1 cellular context compared by ENCODE assay signal in the genomic region with DNA sequence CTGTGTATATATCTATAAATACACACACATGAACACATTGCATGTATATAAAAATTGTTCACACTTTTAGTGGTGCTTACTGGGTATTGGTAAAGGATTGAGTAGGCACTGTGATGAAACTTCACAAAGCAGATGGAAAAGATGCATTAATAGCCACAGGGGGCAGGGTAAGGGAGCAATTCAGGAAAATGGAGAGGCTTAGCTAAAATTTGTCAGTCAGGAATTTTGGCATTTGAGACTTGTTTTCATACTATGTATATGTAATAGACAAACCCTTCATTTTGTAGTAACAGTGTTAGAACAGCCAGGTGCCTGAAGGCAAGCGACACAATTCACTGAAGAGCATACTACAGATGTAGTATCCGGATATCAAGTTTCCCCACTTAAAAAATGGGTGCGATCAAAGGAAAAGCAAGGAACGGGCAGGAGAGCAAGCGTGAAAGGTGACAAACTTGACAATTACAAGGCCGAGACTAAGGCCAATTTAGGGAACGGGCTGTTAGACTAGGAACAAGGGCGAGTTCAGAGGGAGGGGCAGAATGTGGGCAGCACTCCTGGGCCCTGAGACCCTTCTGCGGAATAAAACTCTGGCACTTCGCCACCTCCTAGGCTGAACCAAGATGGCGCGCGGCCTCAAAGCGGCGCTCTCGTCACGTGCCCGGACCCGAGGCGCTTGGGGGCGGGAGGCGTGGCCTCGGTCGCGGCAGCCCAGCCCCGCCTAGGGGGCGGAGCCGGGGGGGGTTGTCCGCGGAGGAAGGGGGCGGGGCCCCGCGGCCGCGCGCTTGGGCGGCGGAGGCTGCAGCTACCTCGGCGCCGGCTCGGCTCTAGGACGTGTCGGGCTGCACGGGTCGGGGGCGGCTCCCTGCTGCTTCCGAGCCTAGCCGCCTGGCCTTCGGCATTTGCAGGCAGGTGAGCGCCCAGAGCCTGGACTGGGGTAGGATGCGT.
TF ChIP-seq lines count a peak whose summit lies in the region.

A gene (plus strand): TSS at position 771 of the 945 bp plus-strand sequence. CDS start 12,518 bp downstream, outside the sequence.

TF ChIP-seq in K562, 482 proteins besides CTCF, POLR2A, EP300 and RAD21 (continued from another document and continues in another):
- TF ChIP-seq, protein P1, sequence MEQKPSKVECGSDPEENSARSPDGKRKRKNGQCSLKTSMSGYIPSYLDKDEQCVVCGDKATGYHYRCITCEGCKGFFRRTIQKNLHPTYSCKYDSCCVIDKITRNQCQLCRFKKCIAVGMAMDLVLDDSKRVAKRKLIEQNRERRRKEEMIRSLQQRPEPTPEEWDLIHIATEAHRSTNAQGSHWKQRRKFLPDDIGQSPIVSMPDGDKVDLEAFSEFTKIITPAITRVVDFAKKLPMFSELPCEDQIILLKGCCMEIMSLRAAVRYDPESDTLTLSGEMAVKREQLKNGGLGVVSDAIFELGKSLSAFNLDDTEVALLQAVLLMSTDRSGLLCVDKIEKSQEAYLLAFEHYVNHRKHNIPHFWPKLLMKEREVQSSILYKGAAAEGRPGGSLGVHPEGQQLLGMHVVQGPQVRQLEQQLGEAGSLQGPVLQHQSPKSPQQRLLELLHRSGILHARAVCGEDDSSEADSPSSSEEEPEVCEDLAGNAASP (IDR thresholded peaks at IDR 0.05) = no peak
- TF ChIP-seq ZNF239 (CRISPR knock-in tag; IDR thresholded peaks at IDR 0.05) (peak; percentile 73), ZC3H8 (IDR thresholded peaks at IDR 0.05) (no peak; the same call in 1 of the 2 replicates), KLF1 (tag; IDR thresholded peaks at IDR 0.05) (peak; percentile 81), ZNF354B (CRISPR knock-in tag; IDR thresholded peaks at IDR 0.05) (0 out of 2 replicates have a peak, but pooled peaks have one; percentile 54), SP2 (IDR thresholded peaks at IDR 0.05; ENCODE audit: extremely low read depth, low read depth, low read length, poor library complexity, severe bottlenecking) (no peak), MTA1 (IDR thresholded peaks at IDR 0.05; ENCODE audit: borderline replicate concordance) (0 out of 2 replicates have a peak, but pooled peaks have one; percentile 57), ZNF121 (CRISPR knock-in tag; conservative IDR thresholded peaks at IDR 0.05) (no peak), POLR2AphosphoS5 (IDR thresholded peaks at IDR 0.05; ENCODE audit: control insufficient read depth, insufficient read depth, low read depth, low read length) (peak; percentile 31; the same call in 1 of the 2 replicates), RBM34 (IDR thresholded peaks at IDR 0.05; ENCODE audit: borderline replicate concordance, insufficient read depth, low read length) (no peak), PCBP1 (IDR thresholded peaks at IDR 0.05; ENCODE audit: low read depth, low read length, poor library complexity, severe bottlenecking) (no peak), PHB2 (IDR thresholded peaks at IDR 0.05; ENCODE audit: low read depth) (no peak; the same call in 1 of the 2 replicates), ELF1 (tag; IDR thresholded peaks at IDR 0.05) (no peak), NFE2 (IDR thresholded peaks at IDR 0.05; ENCODE audit: low read depth) (no peak), RBFOX2 (IDR thresholded peaks at IDR 0.05; ENCODE audit: low read depth, low read length) (peak; percentile 78), SIX5 (IDR thresholded peaks at IDR 0.05; ENCODE audit: borderline replicate concordance in 1 of 2, insufficient read depth in 1 of 2, low read depth in 1 of 2, low read length in 2 of 2) (no peak), XRCC4 (IDR thresholded peaks at IDR 0.05; ENCODE audit: extremely low read depth, insufficient read depth, insufficient read length) (no peak), HDAC6 (IDR thresholded peaks at IDR 0.05; ENCODE audit: low read depth, low read length) (no peak), THRAP3 (IDR thresholded peaks at IDR 0.05; ENCODE audit: borderline replicate concordance) (peak; percentile 96), ZNF143 (CRISPR knock-in tag; IDR thresholded peaks at IDR 0.05) (peak; percentile 59; the same call in 1 of the 2 replicates), NBN (IDR thresholded peaks at IDR 0.05; ENCODE audit: low read depth) (peak; percentile 81), U2AF2 (optimal IDR thresholded peaks at IDR 0.05; ENCODE audit: low read depth, low read length) (no peak)
- TF ChIP-seq, protein P2, sequence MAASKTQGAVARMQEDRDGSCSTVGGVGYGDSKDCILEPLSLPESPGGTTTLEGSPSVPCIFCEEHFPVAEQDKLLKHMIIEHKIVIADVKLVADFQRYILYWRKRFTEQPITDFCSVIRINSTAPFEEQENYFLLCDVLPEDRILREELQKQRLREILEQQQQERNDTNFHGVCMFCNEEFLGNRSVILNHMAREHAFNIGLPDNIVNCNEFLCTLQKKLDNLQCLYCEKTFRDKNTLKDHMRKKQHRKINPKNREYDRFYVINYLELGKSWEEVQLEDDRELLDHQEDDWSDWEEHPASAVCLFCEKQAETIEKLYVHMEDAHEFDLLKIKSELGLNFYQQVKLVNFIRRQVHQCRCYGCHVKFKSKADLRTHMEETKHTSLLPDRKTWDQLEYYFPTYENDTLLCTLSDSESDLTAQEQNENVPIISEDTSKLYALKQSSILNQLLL (CRISPR knock-in tag; IDR thresholded peaks at IDR 0.05; ENCODE audit: borderline replicate concordance) = no peak
- TF ChIP-seq, protein P3, sequence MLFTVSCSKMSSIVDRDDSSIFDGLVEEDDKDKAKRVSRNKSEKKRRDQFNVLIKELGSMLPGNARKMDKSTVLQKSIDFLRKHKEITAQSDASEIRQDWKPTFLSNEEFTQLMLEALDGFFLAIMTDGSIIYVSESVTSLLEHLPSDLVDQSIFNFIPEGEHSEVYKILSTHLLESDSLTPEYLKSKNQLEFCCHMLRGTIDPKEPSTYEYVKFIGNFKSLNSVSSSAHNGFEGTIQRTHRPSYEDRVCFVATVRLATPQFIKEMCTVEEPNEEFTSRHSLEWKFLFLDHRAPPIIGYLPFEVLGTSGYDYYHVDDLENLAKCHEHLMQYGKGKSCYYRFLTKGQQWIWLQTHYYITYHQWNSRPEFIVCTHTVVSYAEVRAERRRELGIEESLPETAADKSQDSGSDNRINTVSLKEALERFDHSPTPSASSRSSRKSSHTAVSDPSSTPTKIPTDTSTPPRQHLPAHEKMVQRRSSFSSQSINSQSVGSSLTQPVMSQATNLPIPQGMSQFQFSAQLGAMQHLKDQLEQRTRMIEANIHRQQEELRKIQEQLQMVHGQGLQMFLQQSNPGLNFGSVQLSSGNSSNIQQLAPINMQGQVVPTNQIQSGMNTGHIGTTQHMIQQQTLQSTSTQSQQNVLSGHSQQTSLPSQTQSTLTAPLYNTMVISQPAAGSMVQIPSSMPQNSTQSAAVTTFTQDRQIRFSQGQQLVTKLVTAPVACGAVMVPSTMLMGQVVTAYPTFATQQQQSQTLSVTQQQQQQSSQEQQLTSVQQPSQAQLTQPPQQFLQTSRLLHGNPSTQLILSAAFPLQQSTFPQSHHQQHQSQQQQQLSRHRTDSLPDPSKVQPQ (CRISPR knock-in tag; IDR thresholded peaks at IDR 0.05; ENCODE audit: borderline replicate concordance) = peak; percentile 38; the same call in 1 of the 2 replicates
- TF ChIP-seq, protein P4, sequence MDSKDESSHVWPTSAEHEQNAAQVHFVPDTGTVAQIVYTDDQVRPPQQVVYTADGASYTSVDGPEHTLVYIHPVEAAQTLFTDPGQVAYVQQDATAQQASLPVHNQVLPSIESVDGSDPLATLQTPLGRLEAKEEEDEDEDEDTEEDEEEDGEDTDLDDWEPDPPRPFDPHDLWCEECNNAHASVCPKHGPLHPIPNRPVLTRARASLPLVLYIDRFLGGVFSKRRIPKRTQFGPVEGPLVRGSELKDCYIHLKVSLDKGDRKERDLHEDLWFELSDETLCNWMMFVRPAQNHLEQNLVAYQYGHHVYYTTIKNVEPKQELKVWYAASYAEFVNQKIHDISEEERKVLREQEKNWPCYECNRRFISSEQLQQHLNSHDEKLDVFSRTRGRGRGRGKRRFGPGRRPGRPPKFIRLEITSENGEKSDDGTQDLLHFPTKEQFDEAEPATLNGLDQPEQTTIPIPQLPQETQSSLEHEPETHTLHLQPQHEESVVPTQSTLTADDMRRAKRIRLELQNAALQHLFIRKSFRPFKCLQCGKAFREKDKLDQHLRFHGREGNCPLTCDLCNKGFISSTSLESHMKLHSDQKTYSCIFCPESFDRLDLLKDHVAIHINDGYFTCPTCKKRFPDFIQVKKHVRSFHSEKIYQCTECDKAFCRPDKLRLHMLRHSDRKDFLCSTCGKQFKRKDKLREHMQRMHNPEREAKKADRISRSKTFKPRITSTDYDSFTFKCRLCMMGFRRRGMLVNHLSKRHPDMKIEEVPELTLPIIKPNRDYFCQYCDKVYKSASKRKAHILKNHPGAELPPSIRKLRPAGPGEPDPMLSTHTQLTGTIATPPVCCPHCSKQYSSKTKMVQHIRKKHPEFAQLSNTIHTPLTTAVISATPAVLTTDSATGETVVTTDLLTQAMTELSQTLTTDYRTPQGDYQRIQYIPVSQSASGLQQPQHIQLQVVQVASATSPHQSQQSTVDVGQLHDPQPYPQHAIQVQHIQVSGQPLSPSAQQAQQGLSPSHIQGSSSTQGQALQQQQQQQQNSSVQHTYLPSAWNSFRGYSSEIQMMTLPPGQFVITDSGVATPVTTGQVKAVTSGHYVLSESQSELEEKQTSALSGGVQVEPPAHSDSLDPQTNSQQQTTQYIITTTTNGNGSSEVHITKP (IDR thresholded peaks at IDR 0.05; ENCODE audit: partially characterized antibody) = peak; percentile 21
- TF ChIP-seq, protein P5, sequence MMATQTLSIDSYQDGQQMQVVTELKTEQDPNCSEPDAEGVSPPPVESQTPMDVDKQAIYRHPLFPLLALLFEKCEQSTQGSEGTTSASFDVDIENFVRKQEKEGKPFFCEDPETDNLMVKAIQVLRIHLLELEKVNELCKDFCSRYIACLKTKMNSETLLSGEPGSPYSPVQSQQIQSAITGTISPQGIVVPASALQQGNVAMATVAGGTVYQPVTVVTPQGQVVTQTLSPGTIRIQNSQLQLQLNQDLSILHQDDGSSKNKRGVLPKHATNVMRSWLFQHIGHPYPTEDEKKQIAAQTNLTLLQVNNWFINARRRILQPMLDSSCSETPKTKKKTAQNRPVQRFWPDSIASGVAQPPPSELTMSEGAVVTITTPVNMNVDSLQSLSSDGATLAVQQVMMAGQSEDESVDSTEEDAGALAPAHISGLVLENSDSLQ (IDR thresholded peaks at IDR 0.05) = no peak
- TF ChIP-seq, protein P6, sequence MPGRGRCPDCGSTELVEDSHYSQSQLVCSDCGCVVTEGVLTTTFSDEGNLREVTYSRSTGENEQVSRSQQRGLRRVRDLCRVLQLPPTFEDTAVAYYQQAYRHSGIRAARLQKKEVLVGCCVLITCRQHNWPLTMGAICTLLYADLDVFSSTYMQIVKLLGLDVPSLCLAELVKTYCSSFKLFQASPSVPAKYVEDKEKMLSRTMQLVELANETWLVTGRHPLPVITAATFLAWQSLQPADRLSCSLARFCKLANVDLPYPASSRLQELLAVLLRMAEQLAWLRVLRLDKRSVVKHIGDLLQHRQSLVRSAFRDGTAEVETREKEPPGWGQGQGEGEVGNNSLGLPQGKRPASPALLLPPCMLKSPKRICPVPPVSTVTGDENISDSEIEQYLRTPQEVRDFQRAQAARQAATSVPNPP (IDR thresholded peaks at IDR 0.05; ENCODE audit: borderline replicate concordance, insufficient read depth, insufficient read length) = no peak
- TF ChIP-seq, protein P7, sequence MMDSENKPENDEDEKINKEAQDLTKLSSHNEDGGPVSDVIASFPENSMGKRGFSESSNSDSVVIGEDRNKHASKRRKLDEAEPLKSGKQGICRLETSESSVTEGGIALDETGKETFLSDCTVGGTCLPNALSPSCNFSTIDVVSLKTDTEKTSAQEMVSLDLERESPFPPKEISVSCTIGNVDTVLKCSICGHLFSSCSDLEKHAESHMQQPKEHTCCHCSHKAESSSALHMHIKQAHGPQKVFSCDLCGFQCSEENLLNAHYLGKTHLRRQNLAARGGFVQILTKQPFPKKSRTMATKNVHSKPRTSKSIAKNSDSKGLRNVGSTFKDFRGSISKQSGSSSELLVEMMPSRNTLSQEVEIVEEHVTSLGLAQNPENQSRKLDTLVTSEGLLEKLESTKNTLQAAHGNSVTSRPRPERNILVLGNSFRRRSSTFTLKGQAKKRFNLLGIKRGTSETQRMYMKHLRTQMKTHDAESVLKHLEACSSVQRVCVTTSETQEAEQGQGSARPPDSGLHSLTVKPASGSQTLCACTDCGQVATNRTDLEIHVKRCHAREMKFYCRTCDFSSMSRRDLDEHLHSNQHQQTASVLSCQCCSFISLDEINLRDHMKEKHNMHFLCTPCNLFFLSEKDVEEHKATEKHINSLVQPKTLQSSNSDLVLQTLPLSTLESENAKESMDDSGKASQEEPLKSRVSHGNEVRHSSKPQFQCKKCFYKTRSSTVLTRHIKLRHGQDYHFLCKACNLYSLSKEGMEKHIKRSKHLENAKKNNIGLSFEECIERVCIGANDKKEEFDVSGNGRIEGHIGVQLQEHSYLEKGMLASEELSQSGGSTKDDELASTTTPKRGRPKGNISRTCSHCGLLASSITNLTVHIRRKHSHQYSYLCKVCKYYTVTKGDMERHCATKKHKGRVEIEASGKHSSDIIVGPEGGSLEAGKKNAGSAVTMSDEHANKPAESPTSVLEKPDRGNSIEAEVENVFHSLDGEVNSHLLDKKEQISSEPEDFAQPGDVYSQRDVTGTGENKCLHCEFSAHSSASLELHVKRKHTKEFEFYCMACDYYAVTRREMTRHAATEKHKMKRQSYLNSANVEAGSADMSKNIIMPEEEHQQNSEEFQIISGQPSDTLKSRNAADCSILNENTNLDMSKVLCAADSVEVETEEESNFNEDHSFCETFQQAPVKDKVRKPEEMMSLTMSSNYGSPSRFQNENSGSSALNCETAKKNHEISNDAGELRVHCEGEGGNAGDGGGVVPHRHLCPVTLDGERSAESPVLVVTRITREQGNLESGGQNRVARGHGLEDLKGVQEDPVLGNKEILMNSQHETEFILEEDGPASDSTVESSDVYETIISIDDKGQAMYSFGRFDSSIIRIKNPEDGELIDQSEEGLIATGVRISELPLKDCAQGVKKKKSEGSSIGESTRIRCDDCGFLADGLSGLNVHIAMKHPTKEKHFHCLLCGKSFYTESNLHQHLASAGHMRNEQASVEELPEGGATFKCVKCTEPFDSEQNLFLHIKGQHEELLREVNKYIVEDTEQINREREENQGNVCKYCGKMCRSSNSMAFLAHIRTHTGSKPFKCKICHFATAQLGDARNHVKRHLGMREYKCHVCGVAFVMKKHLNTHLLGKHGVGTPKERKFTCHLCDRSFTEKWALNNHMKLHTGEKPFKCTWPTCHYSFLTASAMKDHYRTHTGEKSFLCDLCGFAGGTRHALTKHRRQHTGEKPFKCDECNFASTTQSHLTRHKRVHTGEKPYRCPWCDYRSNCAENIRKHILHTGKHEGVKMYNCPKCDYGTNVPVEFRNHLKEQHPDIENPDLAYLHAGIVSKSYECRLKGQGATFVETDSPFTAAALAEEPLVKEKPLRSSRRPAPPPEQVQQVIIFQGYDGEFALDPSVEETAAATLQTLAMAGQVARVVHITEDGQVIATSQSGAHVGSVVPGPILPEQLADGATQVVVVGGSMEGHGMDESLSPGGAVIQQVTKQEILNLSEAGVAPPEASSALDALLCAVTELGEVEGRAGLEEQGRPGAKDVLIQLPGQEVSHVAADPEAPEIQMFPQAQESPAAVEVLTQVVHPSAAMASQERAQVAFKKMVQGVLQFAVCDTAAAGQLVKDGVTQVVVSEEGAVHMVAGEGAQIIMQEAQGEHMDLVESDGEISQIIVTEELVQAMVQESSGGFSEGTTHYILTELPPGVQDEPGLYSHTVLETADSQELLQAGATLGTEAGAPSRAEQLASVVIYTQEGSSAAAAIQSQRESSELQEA (IDR thresholded peaks at IDR 0.05; ENCODE audit: low read depth) = no peak
